In the genomic region with DNA sequence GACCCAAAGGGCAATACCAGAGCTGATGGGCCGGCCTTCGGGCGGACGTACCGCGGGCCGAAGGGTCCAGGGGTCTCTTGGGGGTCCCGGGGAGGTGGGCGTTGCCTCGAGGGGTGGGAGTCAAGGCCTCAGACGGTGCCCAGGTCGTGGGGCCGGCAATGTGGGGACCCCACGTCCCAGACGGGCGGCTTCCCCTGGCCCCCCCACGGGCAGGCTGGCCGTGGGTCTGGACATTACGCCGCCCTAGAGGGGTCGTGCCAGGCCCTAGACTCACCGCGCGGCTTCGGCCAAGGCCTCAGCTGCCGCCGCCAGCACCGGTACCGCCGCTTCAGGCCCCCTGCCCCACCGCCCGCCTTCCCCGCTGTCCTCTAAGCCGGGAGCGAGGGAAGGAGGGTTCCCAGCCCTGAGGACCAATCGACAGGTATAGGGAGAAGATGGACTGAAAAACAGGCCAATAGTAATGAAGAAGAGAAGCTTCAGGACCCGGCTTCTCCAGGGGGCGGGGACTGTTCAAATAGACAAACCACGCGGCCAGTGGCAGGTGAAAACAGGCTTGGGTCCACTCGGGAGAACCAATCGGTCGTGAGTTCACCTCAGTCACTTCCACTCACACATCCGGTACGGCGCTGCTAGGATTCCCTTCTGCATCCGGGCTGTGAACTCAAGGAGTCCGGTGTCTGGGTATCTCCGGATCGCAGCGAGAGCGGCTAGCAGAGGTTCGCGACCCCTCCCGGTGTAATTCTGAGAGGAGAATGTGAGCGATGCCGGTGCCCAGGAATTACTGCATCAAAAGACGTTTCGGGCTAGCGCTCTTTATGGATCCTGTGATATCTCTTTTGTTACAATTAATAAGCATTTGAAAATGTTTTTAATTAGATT, we compare ENCODE assay signal across 1 cellular context.
TF ChIP-seq lines count a peak whose summit lies in the region.

MTOR (minus strand) TSS at position 381 of the 879 bp plus-strand sequence. CDS start 3,142 bp downstream, outside the sequence.

TF ChIP-seq in K562, 482 proteins besides CTCF, POLR2A, EP300 and RAD21 (continued from another document and continues in another):
- no peak for TF ChIP-seq CHD7 (IDR thresholded peaks at IDR 0.05; ENCODE audit: low read depth, low read length)
- TF ChIP-seq TOE1 (IDR thresholded peaks at IDR 0.05; ENCODE audit: borderline replicate concordance) = peak; percentile 74; the same call in 1 of the 2 replicates
- no peak for TF ChIP-seq TOE1 (CRISPR knock-in tag; IDR thresholded peaks at IDR 0.05; ENCODE audit: borderline replicate concordance, low read depth)
- TF ChIP-seq MBD2 (IDR thresholded peaks at IDR 0.05; ENCODE audit: borderline replicate concordance, low read depth) = peak; percentile 96
- TF ChIP-seq FOS (IDR thresholded peaks at IDR 0.05; ENCODE audit: extremely low read depth, insufficient read length) = peak; percentile 94
- peak; percentile 61 for TF ChIP-seq POLR2AphosphoS5 (IDR thresholded peaks at IDR 0.05; ENCODE audit: control insufficient read depth, insufficient read depth, low read depth, low read length)
- TF ChIP-seq EP400 (IDR thresholded peaks at IDR 0.05) = peak; percentile 81
- no peak for TF ChIP-seq FIP1L1 (IDR thresholded peaks at IDR 0.05; ENCODE audit: low read depth, low read length, poor library complexity, severe bottlenecking)
- 0 out of 2 replicates have a peak, but pooled peaks have one; percentile 29 for TF ChIP-seq ZNF583 (CRISPR knock-in tag; IDR thresholded peaks at IDR 0.05)
- peak; percentile 71 for TF ChIP-seq RB1 (IDR thresholded peaks at IDR 0.05; ENCODE audit: low read depth)
- TF ChIP-seq ZNF717 (CRISPR knock-in tag; IDR thresholded peaks at IDR 0.05) = no peak
- no peak for TF ChIP-seq KHSRP (IDR thresholded peaks at IDR 0.05)
- TF ChIP-seq NFE2 (IDR thresholded peaks at IDR 0.05; ENCODE audit: low read depth) = peak; percentile 19; the same call in 1 of the 2 replicates
- TF ChIP-seq ZBTB2 (IDR thresholded peaks at IDR 0.05) = no peak
- TF ChIP-seq SIN3A (IDR thresholded peaks at IDR 0.05; ENCODE audit: borderline replicate concordance in 2 of 2, control insufficient read depth in 1 of 2, low read depth in 2 of 2, low read length in 2 of 2) = peak in 1 of 2 experiments; percentile 18; a peak in 1 of 4 replicates
- peak in 1 of 2 experiments; percentile 97; a peak in 2 of 4 replicates for TF ChIP-seq ZNF639 (CRISPR knock-in tag; conservative IDR thresholded peaks at IDR 0.05 in 1 of 2, IDR thresholded peaks at IDR 0.05 in 1 of 2)
- TF ChIP-seq RBM17 (IDR thresholded peaks at IDR 0.05; ENCODE audit: borderline replicate concordance, low read depth, low read length) = no peak
- TF ChIP-seq GATA2 (CRISPR knock-in tag; IDR thresholded peaks at IDR 0.05) = peak; percentile 93
- peak; percentile 70 for TF ChIP-seq POLR2B (IDR thresholded peaks at IDR 0.05; ENCODE audit: low read depth, partially characterized antibody)
- 0 out of 2 replicates have a peak, but pooled peaks have one; percentile 55 for TF ChIP-seq L3MBTL2 (IDR thresholded peaks at IDR 0.05)
- no peak; the same call in 1 of the 2 replicates for TF ChIP-seq LARP7 (IDR thresholded peaks at IDR 0.05)
- TF ChIP-seq ESRRA (IDR thresholded peaks at IDR 0.05; ENCODE audit: borderline replicate concordance, low read depth) = peak; percentile 77; the same call in 1 of the 2 replicates
- TF ChIP-seq FOXA3 (CRISPR knock-in tag; conservative IDR thresholded peaks at IDR 0.05 in 1 of 2, IDR thresholded peaks at IDR 0.05 in 1 of 2) = 0 out of 4 replicates have a peak, but pooled peaks of 1 of the 2 experiments have one; percentile 44
- peak; percentile 18; the same call in 1 of the 2 replicates for TF ChIP-seq TCF7 (IDR thresholded peaks at IDR 0.05; ENCODE audit: borderline replicate concordance)
- TF ChIP-seq IRF2 (CRISPR knock-in tag; IDR thresholded peaks at IDR 0.05) = no peak
- no peak for TF ChIP-seq ZNF57 (CRISPR knock-in tag; IDR thresholded peaks at IDR 0.05)
- TF ChIP-seq CTBP1 (IDR thresholded peaks at IDR 0.05; ENCODE audit: borderline replicate concordance) = peak; percentile 83; the same call in 1 of the 2 replicates
- no peak for TF ChIP-seq STAT5B (CRISPR knock-in tag; IDR thresholded peaks at IDR 0.05)
- TF ChIP-seq CREB1 (IDR thresholded peaks at IDR 0.05) = peak; percentile 66
- TF ChIP-seq CREB1 (CRISPR knock-in tag; IDR thresholded peaks at IDR 0.05) = peak; percentile 66
- peak; percentile 18; the same call in 1 of the 2 replicates for TF ChIP-seq BCOR (IDR thresholded peaks at IDR 0.05)
- peak; percentile 77 for TF ChIP-seq JUND (IDR thresholded peaks at IDR 0.05; ENCODE audit: borderline replicate concordance, low read depth, low read length)
- no peak; the same call in 2 of the 3 replicates for TF ChIP-seq JUND (tag; IDR thresholded peaks at IDR 0.05; ENCODE audit: borderline replicate concordance, low read depth, low read length)
- TF ChIP-seq, protein P1, sequence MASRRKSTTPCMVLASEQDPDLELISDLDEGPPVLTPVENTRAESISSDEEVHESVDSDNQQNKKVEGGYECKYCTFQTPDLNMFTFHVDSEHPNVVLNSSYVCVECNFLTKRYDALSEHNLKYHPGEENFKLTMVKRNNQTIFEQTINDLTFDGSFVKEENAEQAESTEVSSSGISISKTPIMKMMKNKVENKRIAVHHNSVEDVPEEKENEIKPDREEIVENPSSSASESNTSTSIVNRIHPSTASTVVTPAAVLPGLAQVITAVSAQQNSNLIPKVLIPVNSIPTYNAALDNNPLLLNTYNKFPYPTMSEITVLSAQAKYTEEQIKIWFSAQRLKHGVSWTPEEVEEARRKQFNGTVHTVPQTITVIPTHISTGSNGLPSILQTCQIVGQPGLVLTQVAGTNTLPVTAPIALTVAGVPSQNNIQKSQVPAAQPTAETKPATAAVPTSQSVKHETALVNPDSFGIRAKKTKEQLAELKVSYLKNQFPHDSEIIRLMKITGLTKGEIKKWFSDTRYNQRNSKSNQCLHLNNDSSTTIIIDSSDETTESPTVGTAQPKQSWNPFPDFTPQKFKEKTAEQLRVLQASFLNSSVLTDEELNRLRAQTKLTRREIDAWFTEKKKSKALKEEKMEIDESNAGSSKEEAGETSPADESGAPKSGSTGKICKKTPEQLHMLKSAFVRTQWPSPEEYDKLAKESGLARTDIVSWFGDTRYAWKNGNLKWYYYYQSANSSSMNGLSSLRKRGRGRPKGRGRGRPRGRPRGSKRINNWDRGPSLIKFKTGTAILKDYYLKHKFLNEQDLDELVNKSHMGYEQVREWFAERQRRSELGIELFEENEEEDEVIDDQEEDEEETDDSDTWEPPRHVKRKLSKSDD (conservative IDR thresholded peaks at IDR 0.05; ENCODE audit: low read length) = 0 out of 2 replicates have a peak, but pooled peaks have one; percentile 44
- TF ChIP-seq NCOA2 (IDR thresholded peaks at IDR 0.05; ENCODE audit: partially characterized antibody in 2 of 2) = no peak
- peak; percentile 100 for TF ChIP-seq PKNOX1 (IDR thresholded peaks at IDR 0.05)
- no peak for TF ChIP-seq TGIF2 (CRISPR knock-in tag; IDR thresholded peaks at IDR 0.05)
- TF ChIP-seq ZNF445 (CRISPR knock-in tag; IDR thresholded peaks at IDR 0.05; ENCODE audit: low read depth) = no peak
- TF ChIP-seq PPARD (CRISPR knock-in tag; IDR thresholded peaks at IDR 0.05) = no peak
- TF ChIP-seq EWSR1 (IDR thresholded peaks at IDR 0.05; ENCODE audit: borderline replicate concordance, low read depth, partially characterized antibody) = no peak
- TF ChIP-seq SREBF1 (IDR thresholded peaks at IDR 0.05; ENCODE audit: borderline replicate concordance, low read depth, low read length) = peak; percentile 64; the same call in 1 of the 2 replicates
- no peak for TF ChIP-seq ZFP36 (IDR thresholded peaks at IDR 0.05; ENCODE audit: low read depth, low read length, partially characterized antibody)
